Comparison of ENCODE assay signal across 9 cellular contexts in the genomic region with DNA sequence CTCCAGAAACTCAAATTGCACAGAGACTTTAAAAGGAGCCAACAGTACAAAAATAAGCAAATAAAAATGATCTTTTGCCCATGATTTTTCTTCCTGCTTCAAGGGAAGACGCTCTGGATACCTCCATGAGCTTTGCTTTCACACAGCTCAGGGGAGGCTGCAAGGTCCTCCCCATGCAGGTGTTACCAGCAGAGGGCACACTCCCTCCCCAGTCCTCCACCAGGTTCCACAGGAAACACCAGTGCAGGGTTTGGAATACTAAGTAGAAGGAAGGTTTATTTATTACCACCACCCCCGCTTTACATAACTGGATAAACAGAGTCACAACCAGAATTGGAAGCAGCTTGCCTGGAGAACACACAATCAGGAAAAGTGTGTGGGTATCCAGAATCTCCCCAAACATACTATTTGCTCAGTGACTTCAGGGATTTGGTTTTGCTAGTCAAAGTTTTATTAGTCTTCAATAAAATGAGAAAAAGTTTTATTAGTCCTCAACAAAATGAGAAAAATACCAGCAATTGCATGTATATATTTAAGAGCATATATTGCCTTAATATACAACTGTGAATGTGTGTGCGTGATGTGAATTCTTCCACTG. TPM values are rescaled to one million over a fixed set of nuclear protein-coding genes. Genes with fewer than 3 reads are reported as not detected.
DNase-seq lines count a peak whose midpoint lies in the region; ATAC-seq and TF ChIP-seq lines count a peak whose summit lies in the region.
"Had no signal": no experiment of that assay in that cellular context is flagged by ENCODE, and none has a peak within 500 bp of the region (broad histone marks: within the 10 kb centered on the region; RNA-seq: fewer than 3 reads in every experiment).

No MANE protein-coding gene starts in this region.

- intact Hi-C loops in CD14-positive monocyte (cut with micrococcal nuclease) (loop anchor here in 1 of 2 donors (10.0 kb wide), 1 partner anchor 131 kb away; no protein-coding TSS in a partner anchor), lower leg skin (cut with DNase I; ENCODE audit: low total_unique reads) (no loop called here)

- H3K27ac Mint-ChIP-seq in CD14-positive monocyte = no peak overlapping the region
- H3K27ac Mint-ChIP-seq in GM23338 = no peak overlapping the region
- H3K27ac Mint-ChIP-seq in natural killer cell treated with Interleukin-12 subunit alpha and Interleukin-12 subunit beta and Interleukin-15 and Interleukin-18, amount 100 ng/mL, for 72 hours = no peak overlapping the region

- H3K4me3 ChIP-seq in GM23338 (no peak overlapping the region), lower leg skin (ENCODE audit: low read depth, poor library complexity, severe bottlenecking) (no peak overlapping the region)

- H3K4me3 Mint-ChIP-seq in CD14-positive monocyte = no peak overlapping the region
- H3K4me3 Mint-ChIP-seq in GM23338 = no peak overlapping the region
- no peak overlapping the region for H3K4me3 Mint-ChIP-seq in natural killer cell treated with Interleukin-12 subunit alpha and Interleukin-12 subunit beta and Interleukin-15 and Interleukin-18, amount 100 ng/mL, for 72 hours

- TF ChIP-seq POLR2A in lower leg skin (IDR thresholded peaks at IDR 0.05) = no peak

- H3K27me3 Mint-ChIP-seq in CD14-positive monocyte (ENCODE audit: low read depth in 3 of 3) (peaks cover 7 to 15% (median 7%) of the 10 kb centered on the region in 3 donors), GM23338 (ENCODE audit: insufficient read depth, low read depth, poor library complexity) (no peaks in the 10 kb centered on the region)
- peaks cover 12 to 13% of the 10 kb centered on the region in 2 donors for H3K27me3 Mint-ChIP-seq in natural killer cell treated with Interleukin-12 subunit alpha and Interleukin-12 subunit beta and Interleukin-15 and Interleukin-18, amount 100 ng/mL, for 72 hours

- peaks cover 6% of the 10 kb centered on the region; the same call in 1 of the 2 replicates for H3K9me2 ChIP-seq in GM23338 (ENCODE audit: insufficient read depth)

- H3K4me1 Mint-ChIP-seq in CD14-positive monocyte (peaks cover 5% of the 10 kb centered on the region), GM23338 (peaks cover 2% of the 10 kb centered on the region; the same call in 2 of the 3 replicates)
- H3K4me1 Mint-ChIP-seq in natural killer cell treated with Interleukin-12 subunit alpha and Interleukin-12 subunit beta and Interleukin-15 and Interleukin-18, amount 100 ng/mL, for 72 hours (ENCODE audit: low read depth in 2 of 2) = no peaks in the 10 kb centered on the region

- peak; percentile 46 for TF ChIP-seq CTCF in CD14-positive monocyte (IDR thresholded peaks at IDR 0.05)
- peak; percentile 85 to 90 for TF ChIP-seq CTCF in GM23338 (conservative IDR thresholded peaks at IDR 0.05; ENCODE audit: low read depth in 2 of 2)
- no peak for TF ChIP-seq CTCF in lower leg skin (IDR thresholded peaks at IDR 0.05)

- H3K27ac ChIP-seq in GM23338 (ENCODE audit: low read depth) = no peak overlapping the region

- H3K4me1 ChIP-seq in GM23338 (ENCODE audit: insufficient read depth) = no peaks in the 10 kb centered on the region

- H3K4me2 ChIP-seq in GM23338 = no peak overlapping the region

- no peaks in the 10 kb centered on the region for H3K36me3 ChIP-seq in GM23338 (ENCODE audit: insufficient read depth)

- H3F3A ChIP-seq in GM23338 (replicated peaks; ENCODE audit: low read depth) = no peaks in the 10 kb centered on the region

- no peaks in the 10 kb centered on the region for H4K20me1 ChIP-seq in GM23338 (replicated peaks; ENCODE audit: insufficient read depth)

- H3K27me3 ChIP-seq in GM23338 (ENCODE audit: insufficient read depth) = no peaks in the 10 kb centered on the region

- ATAC-seq in GM23338 = peak; percentile 96
- ATAC-seq in SK-N-SH treated with all-trans-retinoic acid at 6 μM for 48 hours = peak; percentile 57; the same call in 1 of the 3 replicates
- ATAC-seq in HG03520 (IDR thresholded peaks at IDR 0.05; ENCODE audit: unreplicated experiment) = no peak
- ATAC-seq in natural killer cell treated with Interleukin-12 subunit alpha and Interleukin-12 subunit beta and Interleukin-15 and Interleukin-18, amount 100 ng/mL, for 72 hours = no peak

- H2AFZ ChIP-seq in GM23338 = no peak overlapping the region

- H3K9me3 Mint-ChIP-seq in CD14-positive monocyte (no peaks in the 10 kb centered on the region), GM23338 (no peaks in the 10 kb centered on the region)
- no peaks in the 10 kb centered on the region for H3K9me3 Mint-ChIP-seq in natural killer cell treated with Interleukin-12 subunit alpha and Interleukin-12 subunit beta and Interleukin-15 and Interleukin-18, amount 100 ng/mL, for 72 hours

- H3K79me2 ChIP-seq in GM23338 (replicated peaks; ENCODE audit: insufficient read depth) = no peaks in the 10 kb centered on the region

- 55% methylated on average over 3 of the region's 3 CpGs for WGBS in lower leg skin, 2 donors

- DNase-seq in CD14-positive monocyte (ENCODE audit: low spot score) = no peak
- DNase-seq in GM23338 (ENCODE audit: low spot score) = peak; percentile 72
- DNase-seq in iPS-NIHi7 (ENCODE audit: extremely low spot score) = peak; percentile 63
- DNase-seq in CD1c-positive myeloid dendritic cell (ENCODE audit: extremely low spot score) = no peak
- no peak for DNase-seq in lower leg skin (ENCODE audit: low spot score in 2 of 2)
- DNase-seq in natural killer cell treated with Interleukin-12 subunit alpha and Interleukin-12 subunit beta and Interleukin-15 and Interleukin-18, amount 100 ng/mL, for 72 hours (ENCODE audit: low spot score) = no peak
- DNase-seq: NCI-H146 had no signal

- H3K36me3 Mint-ChIP-seq in CD14-positive monocyte = no peaks in the 10 kb centered on the region
- no peaks in the 10 kb centered on the region for H3K36me3 Mint-ChIP-seq in GM23338 (ENCODE audit: low read depth)
- no peaks in the 10 kb centered on the region for H3K36me3 Mint-ChIP-seq in natural killer cell treated with Interleukin-12 subunit alpha and Interleukin-12 subunit beta and Interleukin-15 and Interleukin-18, amount 100 ng/mL, for 72 hours

TF ChIP-seq in GM23338, 12 proteins besides CTCF, POLR2A, EP300 and RAD21 (continues in another document):
- no peak for TF ChIP-seq ZNF114 (CRISPR knock-in tag; IDR thresholded peaks at IDR 0.05)
- TF ChIP-seq STAT1 (IDR thresholded peaks at IDR 0.05; ENCODE audit: unreplicated experiment) = no peak
- no peak for TF ChIP-seq NANOG (IDR thresholded peaks at IDR 0.05; ENCODE audit: borderline replicate concordance)
- TF ChIP-seq EZH2phosphoT487 (IDR thresholded peaks at IDR 0.05; ENCODE audit: unreplicated experiment) = no peak

TF ChIP-seq in SK-N-SH treated with all-trans-retinoic acid at 6 μM for 48 hours, 23 proteins besides CTCF, POLR2A, EP300 and RAD21 (continues in another document):
- TF ChIP-seq, protein P1, sequence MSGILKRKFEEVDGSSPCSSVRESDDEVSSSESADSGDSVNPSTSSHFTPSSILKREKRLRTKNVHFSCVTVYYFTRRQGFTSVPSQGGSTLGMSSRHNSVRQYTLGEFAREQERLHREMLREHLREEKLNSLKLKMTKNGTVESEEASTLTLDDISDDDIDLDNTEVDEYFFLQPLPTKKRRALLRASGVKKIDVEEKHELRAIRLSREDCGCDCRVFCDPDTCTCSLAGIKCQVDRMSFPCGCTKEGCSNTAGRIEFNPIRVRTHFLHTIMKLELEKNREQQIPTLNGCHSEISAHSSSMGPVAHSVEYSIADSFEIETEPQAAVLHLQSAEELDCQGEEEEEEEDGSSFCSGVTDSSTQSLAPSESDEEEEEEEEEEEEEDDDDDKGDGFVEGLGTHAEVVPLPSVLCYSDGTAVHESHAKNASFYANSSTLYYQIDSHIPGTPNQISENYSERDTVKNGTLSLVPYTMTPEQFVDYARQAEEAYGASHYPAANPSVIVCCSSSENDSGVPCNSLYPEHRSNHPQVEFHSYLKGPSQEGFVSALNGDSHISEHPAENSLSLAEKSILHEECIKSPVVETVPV (CRISPR knock-in tag; IDR thresholded peaks at IDR 0.05) = no peak
- TF ChIP-seq, protein P2, sequence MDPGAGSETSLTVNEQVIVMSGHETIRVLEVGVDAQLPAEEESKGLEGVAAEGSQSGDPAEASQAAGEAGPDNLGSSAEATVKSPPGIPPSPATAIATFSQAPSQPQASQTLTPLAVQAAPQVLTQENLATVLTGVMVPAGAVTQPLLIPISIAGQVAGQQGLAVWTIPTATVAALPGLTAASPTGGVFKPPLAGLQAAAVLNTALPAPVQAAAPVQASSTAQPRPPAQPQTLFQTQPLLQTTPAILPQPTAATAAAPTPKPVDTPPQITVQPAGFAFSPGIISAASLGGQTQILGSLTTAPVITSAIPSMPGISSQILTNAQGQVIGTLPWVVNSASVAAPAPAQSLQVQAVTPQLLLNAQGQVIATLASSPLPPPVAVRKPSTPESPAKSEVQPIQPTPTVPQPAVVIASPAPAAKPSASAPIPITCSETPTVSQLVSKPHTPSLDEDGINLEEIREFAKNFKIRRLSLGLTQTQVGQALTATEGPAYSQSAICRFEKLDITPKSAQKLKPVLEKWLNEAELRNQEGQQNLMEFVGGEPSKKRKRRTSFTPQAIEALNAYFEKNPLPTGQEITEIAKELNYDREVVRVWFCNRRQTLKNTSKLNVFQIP (CRISPR knock-in tag; IDR thresholded peaks at IDR 0.05; ENCODE audit: borderline replicate concordance, low read depth) = no peak
- TF ChIP-seq TOX (CRISPR knock-in tag; IDR thresholded peaks at IDR 0.05; ENCODE audit: borderline replicate concordance) (no peak), PPARA (CRISPR knock-in tag; IDR thresholded peaks at IDR 0.05; ENCODE audit: borderline replicate concordance) (no peak), ZNF8 (CRISPR knock-in tag; IDR thresholded peaks at IDR 0.05) (no peak), TCF4 (CRISPR knock-in tag; IDR thresholded peaks at IDR 0.05; ENCODE audit: borderline replicate concordance) (no peak), RARB (CRISPR knock-in tag; IDR thresholded peaks at IDR 0.05) (no peak)

RNA-seq across cellular contexts. Expression of a gene that starts 37.3 kb away (rescaled TPM):
- not detected for polyA plus RNA-seq in CD14-positive monocyte
- not detected in 2 replicates for total RNA-seq in GM23338 (2014; rRNA removed; shearing (Covaris generic))
- polyA plus RNA-seq in GM23338 (2016; fragmentation: Nextera tagmentation; extraction: Ambion mirVana) = not detected in 2 replicates
- total RNA-seq in lower leg skin = 10 to 100 TPM in 1 of 4 donors, 1 to 10 TPM in 2, under 1 TPM in 1; 0.30 to 10.3 (median 1.6) TPM
- total RNA-seq in natural killer cell treated with Interleukin-12 subunit alpha and Interleukin-12 subunit beta and Interleukin-15 and Interleukin-18, amount 100 ng/mL, for 72 hours = not detected

Comparison
In these comparisons a context has a peak if more than half of its experiments do, and no peak if none do; other contexts are left out.
1. DNase-seq: peak in GM23338 (single experiment) and iPS-NIHi7 (single experiment); none in CD14-positive monocyte (single experiment), CD1c-positive myeloid dendritic cell (single experiment), lower leg skin (0 of 2) and natural killer cell treated with Interleukin-12 subunit alpha and Interleukin-12 subunit beta and Interleukin-15 and Interleukin-18, amount 100 ng/mL, for 72 hours (single experiment).
2. CTCF ChIP-seq: peak in CD14-positive monocyte (single experiment) and GM23338 (2 of 2); none in lower leg skin (0 of 3).
3. ATAC-seq: peak in GM23338 (single experiment) and SK-N-SH treated with all-trans-retinoic acid at 6 μM for 48 hours (single experiment); none in HG03520 (single experiment) and natural killer cell treated with Interleukin-12 subunit alpha and Interleukin-12 subunit beta and Interleukin-15 and Interleukin-18, amount 100 ng/mL, for 72 hours (0 of 2).